ENCODE assay signal across 7 cellular contexts in genomic region chr4:39651586-39651985, GRCh38. TPM values are rescaled to one million over a fixed set of nuclear protein-coding genes. Genes with fewer than 3 reads are reported as not detected.
DNase-seq lines count a peak whose midpoint lies in the region; ATAC-seq and TF ChIP-seq lines count a peak whose summit lies in the region.
"Not testable (repeated sequence)": the region's sequence is repeated elsewhere in the genome, so short reads cannot be mapped to it uniquely, and the experiment has no call there.

No MANE protein-coding gene starts in this region.

- not testable (repeated sequence) for H4K8ac ChIP-seq in IMR-90 (ENCODE audit: low read depth in 2 of 2, low read length in 2 of 2); mesendoderm (ENCODE audit: low read depth, low read length); trophoblast cell (ENCODE audit: low read depth, low read length)

- ATAC-seq in IMR-90 (ENCODE audit: low read depth) = not testable (repeated sequence)

- CTCF ChIA-PET in IMR-90 (lab: Yijun Ruan, JAX) = not testable (repeated sequence)

- H2BK120ac ChIP-seq in IMR-90 (ENCODE audit: low read depth, low read length); mesendoderm (ENCODE audit: low read depth, low read length); trophoblast cell (ENCODE audit: insufficient read depth, low read length, poor library complexity): not testable (repeated sequence)

- not testable (repeated sequence) for H4K91ac ChIP-seq in IMR-90 (ENCODE audit: insufficient read depth, low read depth, low read length); trophoblast cell (ENCODE audit: low read depth, low read length)

- TF ChIP-seq CTCF in IMR-90 (conservative IDR thresholded peaks at IDR 0.05; ENCODE audit: low read depth, low read length); choroid plexus epithelial cell (conservative IDR thresholded peaks at IDR 0.05; ENCODE audit: low read depth, low read length): not testable (repeated sequence)

- not testable (repeated sequence) for H3K9ac ChIP-seq in BLaER1; IMR-90 (ENCODE audit: low read depth, low read length); mesendoderm (ENCODE audit: low read length); trophoblast cell (ENCODE audit: low read length)

- not testable (repeated sequence) for H3K56ac ChIP-seq in IMR-90 (ENCODE audit: extremely low read depth, insufficient read depth, low read length); mesendoderm (ENCODE audit: low read length)

- not testable (repeated sequence) for H4K5ac ChIP-seq in IMR-90 (ENCODE audit: low read depth, low read length); mesendoderm (ENCODE audit: low read length)

- not testable (repeated sequence) for H3K27me3 ChIP-seq in BLaER1; IMR-90 (ENCODE audit: control insufficient read depth, insufficient read depth, low read length); mesendoderm (ENCODE audit: insufficient read depth, low read length, poor library complexity); trophoblast cell (ENCODE audit: insufficient read depth, low read length)

- not testable (repeated sequence) for H4K20me1 ChIP-seq in BLaER1; IMR-90 (ENCODE audit: insufficient read depth, low read length)

- dilution Hi-C loops in IMR-90 (cut with HindIII; ENCODE audit: low sequenced_read_pairs, unreplicated experiment) = not testable (repeated sequence)

- H3K23ac ChIP-seq in IMR-90 (ENCODE audit: low read depth, low read length); mesendoderm (ENCODE audit: low read length); trophoblast cell (ENCODE audit: low read length): not testable (repeated sequence)

- H2BK15ac ChIP-seq in IMR-90 (ENCODE audit: low read depth, low read length); mesendoderm (replicated peaks; ENCODE audit: low read depth): not testable (repeated sequence)

- H3K79me2 ChIP-seq in mesendoderm (ENCODE audit: control insufficient read depth, insufficient read depth, low read length); trophoblast cell (ENCODE audit: control insufficient read depth, insufficient read depth, low read length, poor library complexity): not testable (repeated sequence)

- POLR2A ChIA-PET in IMR-90 (lab: Charles Lee; ENCODE audit: unreplicated experiment) = not testable (repeated sequence)

- H3K27ac ChIP-seq in BLaER1; IMR-90 (ENCODE audit: insufficient read depth, low read length); mesendoderm (ENCODE audit: low read depth, low read length); trophoblast cell (ENCODE audit: low read depth, low read length): not testable (repeated sequence)

- H3K36me3 ChIP-seq in BLaER1; IMR-90 (ENCODE audit: control insufficient read depth, insufficient read depth, low read length); mesendoderm (ENCODE audit: control insufficient read depth, insufficient read depth, low read length); trophoblast cell (ENCODE audit: control insufficient read depth in 1 of 2, insufficient read depth in 2 of 2, low read length in 2 of 2): not testable (repeated sequence)

- not testable (repeated sequence) for H3K9me1 ChIP-seq in IMR-90 (ENCODE audit: insufficient read depth, low read length)

- not testable (repeated sequence) for H2BK12ac ChIP-seq in trophoblast cell (ENCODE audit: low read length)

- 80% methylated on average over 1 of the region's 4 CpGs; no CpG with 5 or more reads in 1 of the 2 experiments for WGBS in IMR-90 (ENCODE audit: extremely low coverage in 2 of 2, insufficient read length in 1 of 2), 2 experiments
- no CpG with 5 or more reads among the region's 4 CpGs for WGBS in mesendoderm (ENCODE audit: extremely low coverage, insufficient coverage, low lambda C conversion rate)
- WGBS in trophoblast cell (ENCODE audit: extremely low coverage, insufficient coverage, insufficient read length) = no CpG with 5 or more reads among the region's 4 CpGs

- H2AFZ ChIP-seq in IMR-90 (replicated peaks; ENCODE audit: low read length, poor library complexity); trophoblast cell (ENCODE audit: insufficient read depth, low read length, poor library complexity): not testable (repeated sequence)

- H4K12ac ChIP-seq in trophoblast cell (ENCODE audit: low read depth, low read length) = not testable (repeated sequence)

- H2AK9ac ChIP-seq in IMR-90 (replicated peaks; ENCODE audit: low read depth, low read length, poor library complexity) = not testable (repeated sequence)

- DNase-seq in IMR-90 = peak; percentile 6
- DNase-seq in choroid plexus epithelial cell (ENCODE audit: low read depth) = peak; percentile 9
- DNase-seq in fibroblast of peridontal ligament (ENCODE audit: extremely low read depth) = peak; percentile 18
- peak; percentile 15 for DNase-seq in iris pigment epithelial cell (ENCODE audit: low read depth)
- peak; percentile 11 for DNase-seq in mesendoderm
- peak; percentile 54 to 79 for DNase-seq in trophoblast cell

- H3K9me3 ChIP-seq in BLaER1; IMR-90 (ENCODE audit: control insufficient read depth, insufficient read depth, low read length); trophoblast cell (ENCODE audit: insufficient read depth, low read depth, low read length): not testable (repeated sequence)

- TF ChIP-seq POLR2A in IMR-90 (IDR thresholded peaks at IDR 0.05; ENCODE audit: low read depth, low read length) = not testable (repeated sequence)

- not testable (repeated sequence) for H2AK5ac ChIP-seq in IMR-90 (ENCODE audit: low read depth, low read length); mesendoderm (ENCODE audit: low read length); trophoblast cell (ENCODE audit: low read length)

- H3K18ac ChIP-seq in IMR-90 (ENCODE audit: low read depth, low read length); mesendoderm (ENCODE audit: low read length); trophoblast cell (ENCODE audit: low read length): not testable (repeated sequence)

- intact Hi-C loops in IMR-90 (cut with micrococcal nuclease) = not testable (repeated sequence)

- H2BK20ac ChIP-seq in IMR-90 (ENCODE audit: low read depth, low read length) = not testable (repeated sequence)

- in situ Hi-C loops in IMR-90 (cut with MboI; ENCODE audit: low sequenced_read_pairs) = not testable (repeated sequence)

- BruUV-seq in IMR-90 (replicated peaks; lab: Mats Ljungman, UMichigan) = not testable (repeated sequence)

- H3K4me3 ChIP-seq in BLaER1; IMR-90 (ENCODE audit: insufficient read depth, low read depth, low read length); choroid plexus epithelial cell (ENCODE audit: low read depth, low read length); mesendoderm (ENCODE audit: low read length); trophoblast cell (ENCODE audit: low read depth, low read length): not testable (repeated sequence)

- H3K14ac ChIP-seq in IMR-90 (replicated peaks; ENCODE audit: low read depth, low read length); trophoblast cell (ENCODE audit: low read length): not testable (repeated sequence)

- not testable (repeated sequence) for H3K4me1 ChIP-seq in BLaER1; IMR-90 (ENCODE audit: control insufficient read depth, insufficient read depth, low read length); mesendoderm (ENCODE audit: control insufficient read depth, low read depth, low read length); trophoblast cell (ENCODE audit: control insufficient read depth in 1 of 2, insufficient read depth in 2 of 2, low read length in 2 of 2)

- H2BK5ac ChIP-seq in IMR-90 (ENCODE audit: low read depth, low read length, poor library complexity, severe bottlenecking); mesendoderm (ENCODE audit: low read length); trophoblast cell (ENCODE audit: low read depth, low read length, poor library complexity): not testable (repeated sequence)

- not testable (repeated sequence) for H3K79me1 ChIP-seq in IMR-90 (ENCODE audit: low read depth in 1 of 2, low read length in 2 of 2); mesendoderm (ENCODE audit: low read length); trophoblast cell (ENCODE audit: low read length)

- TF ChIP-seq RAD21 in IMR-90 (IDR thresholded peaks at IDR 0.05; ENCODE audit: low read length) = not testable (repeated sequence)

- 0 out of 2 replicates have a peak overlapping the region, but pooled peaks have one; percentile 28 for H3K4me2 ChIP-seq in BLaER1
- not testable (repeated sequence) for H3K4me2 ChIP-seq in IMR-90 (ENCODE audit: low read depth, low read length); mesendoderm (ENCODE audit: low read length); trophoblast cell (ENCODE audit: low read length)

- not testable (repeated sequence) for H3K4ac ChIP-seq in IMR-90 (ENCODE audit: low read depth, low read length); mesendoderm (ENCODE audit: low read depth, low read length); trophoblast cell (ENCODE audit: low read depth, low read length)

RNA-seq across cellular contexts. Expression of gene SMIM14, which starts 12.9 kb away (rescaled TPM):
- 15.6 and 30.8 TPM in 2 replicates for total RNA-seq in IMR-90 (2012; rRNA removed)
- polyA plus RNA-seq in IMR-90 (2012; rRNA removed) = 18.7 and 20.9 TPM in 2 replicates
- 3.0 and 3.8 TPM in 2 replicates for polyA plus RNA-seq in IMR-90 (2012; cell fraction: cytosol; rRNA removed)
- 0.45 and 4.4 TPM in 2 replicates for polyA plus RNA-seq in IMR-90 (2012; cell fraction: nucleus; rRNA removed; ENCODE audit: low replicate concordance)
- 10.2 TPM for polyA plus RNA-seq in mesendoderm (2013, experiment 1 of 2)
- polyA plus RNA-seq in mesendoderm (2013, experiment 2 of 2) = 10.0 TPM
- polyA plus RNA-seq in trophoblast cell (2013) = 16.4 and 16.6 TPM in 2 replicates

RNA-seq across cellular contexts. Expression of gene UBE2K, which starts 46.4 kb away (rescaled TPM):
- 17.7 and 24.4 TPM in 2 replicates for total RNA-seq in IMR-90 (2012; rRNA removed)
- 41.7 and 44.8 TPM in 2 replicates for polyA plus RNA-seq in IMR-90 (2012; rRNA removed)
- 19.5 and 24.5 TPM in 2 replicates for polyA plus RNA-seq in IMR-90 (2012; cell fraction: cytosol; rRNA removed)
- polyA plus RNA-seq in IMR-90 (2012; cell fraction: nucleus; rRNA removed; ENCODE audit: low replicate concordance) = 3.2 and 20.8 TPM in 2 replicates
- polyA plus RNA-seq in mesendoderm (2013, experiment 1 of 2) = 155 TPM
- polyA plus RNA-seq in mesendoderm (2013, experiment 2 of 2) = 155 TPM
- polyA plus RNA-seq in trophoblast cell (2013) = 243 and 250 TPM in 2 replicates

Comparison
In these comparisons a context has a peak if more than half of its experiments do, and no peak if none do; other contexts are left out.
1. DNase-seq: peak in every context shown above with its lines; median percentile 66 in trophoblast cell; 18 in fibroblast of peridontal ligament; 15 in iris pigment epithelial cell; 11 in mesendoderm; 9 in choroid plexus epithelial cell; 6 in IMR-90.